12 cellular contexts compared by ENCODE assay signal in the genomic region with DNA sequence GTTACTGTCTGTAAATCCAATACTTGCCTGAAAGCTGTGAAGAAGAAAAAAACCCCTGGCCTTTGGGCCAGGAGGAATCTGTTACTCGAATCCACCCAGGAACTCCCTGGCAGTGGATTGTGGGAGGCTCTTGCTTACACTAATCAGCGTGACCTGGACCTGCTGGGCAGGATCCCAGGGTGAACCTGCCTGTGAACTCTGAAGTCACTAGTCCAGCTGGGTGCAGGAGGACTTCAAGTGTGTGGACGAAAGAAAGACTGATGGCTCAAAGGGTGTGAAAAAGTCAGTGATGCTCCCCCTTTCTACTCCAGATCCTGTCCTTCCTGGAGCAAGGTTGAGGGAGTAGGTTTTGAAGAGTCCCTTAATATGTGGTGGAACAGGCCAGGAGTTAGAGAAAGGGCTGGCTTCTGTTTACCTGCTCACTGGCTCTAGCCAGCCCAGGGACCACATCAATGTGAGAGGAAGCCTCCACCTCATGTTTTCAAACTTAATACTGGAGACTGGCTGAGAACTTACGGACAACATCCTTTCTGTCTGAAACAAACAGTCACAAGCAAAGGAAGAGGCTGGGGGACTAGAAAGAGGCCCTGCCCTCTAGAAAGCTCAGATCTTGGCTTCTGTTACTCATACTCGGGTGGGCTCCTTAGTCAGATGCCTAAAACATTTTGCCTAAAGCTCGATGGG. TPM values are rescaled to one million over a fixed set of nuclear protein-coding genes. Genes with fewer than 3 reads are reported as not detected.
DNase-seq lines count a peak whose midpoint lies in the region; ATAC-seq, FAIRE-seq and TF ChIP-seq lines count a peak whose summit lies in the region.
"Had no signal": no experiment of that assay in that cellular context is flagged by ENCODE, and none has a peak within 500 bp of the region (broad histone marks: within the 10 kb centered on the region; RNA-seq: fewer than 3 reads in every experiment).

No MANE protein-coding gene starts in this region.

- no peak overlapping the region for H3K4me3 Mint-ChIP-seq in activated naive CD8-positive, alpha-beta T cell treated with anti-CD3 and anti-CD28 coated beads, Interleukin-2, amount 50 U/mL, for 24 hours

- TF ChIP-seq EP300 in upper lobe of left lung (IDR thresholded peaks at IDR 0.05): no peak

- H3K36me3 ChIP-seq in mucosa of descending colon (ENCODE audit: low read depth) (peaks cover 6% of the 10 kb centered on the region), upper lobe of left lung (peaks cover 22 to 96% (median 82%) of the 10 kb centered on the region in 4 donors)

- H3K27ac ChIP-seq in upper lobe of left lung: peak overlapping the region; percentile 5 to 78 (median 69)
- H3K27ac ChIP-seq: tibial artery had no signal

- TF ChIP-seq CTCF in mucosa of descending colon (IDR thresholded peaks at IDR 0.05) (no peak), upper lobe of left lung (IDR thresholded peaks at IDR 0.05) (no peak)

- TF ChIP-seq POLR2A in upper lobe of left lung (IDR thresholded peaks at IDR 0.05) (no peak), GM12891 (IDR thresholded peaks at IDR 0.05; ENCODE audit: low read depth, low read length) (no peak)

- peaks cover 75% of the 10 kb centered on the region for H3K4me1 Mint-ChIP-seq in activated naive CD8-positive, alpha-beta T cell treated with anti-CD3 and anti-CD28 coated beads, Interleukin-2, amount 50 U/mL, for 24 hours

- H3K4me3 ChIP-seq in mucosa of descending colon (no peak overlapping the region), upper lobe of left lung (no peak overlapping the region)
- H3K4me3 ChIP-seq: tibial artery had no signal

- no peaks in the 10 kb centered on the region for H3K9me3 Mint-ChIP-seq in activated naive CD8-positive, alpha-beta T cell treated with anti-CD3 and anti-CD28 coated beads, Interleukin-2, amount 50 U/mL, for 24 hours

- peak; percentile 29 for DNase-seq in activated naive CD4-positive, alpha-beta T cell treated with Interleukin-2 at 50 U/mL for 16 hours
- DNase-seq in activated naive CD4-positive, alpha-beta T cell treated with anti-CD3 and anti-CD28 coated beads, Interleukin-2, amount 50 U/mL, for 16 hours: no peak
- no peak for DNase-seq in activated naive CD8-positive, alpha-beta T cell treated with anti-CD3 and anti-CD28 coated beads, Interleukin-2, amount 50 U/mL, for 24 hours
- DNase-seq in mucosa of descending colon (peak in 1 of 3 donors; percentile 11), upper lobe of left lung (no peak), NCI-H1092 treated with DMSO at 0.1 percent for 48 hours (lab: John Stamatoyannopoulos, UW) (no peak), GM12891 (ENCODE audit: insufficient read length, low spot score) (no peak), SKM-1 treated with dmso at 0.1 percent for 144 hours (lab: John Stamatoyannopoulos, UW; ENCODE audit: unreplicated experiment) (no peak)
- DNase-seq: GDM1, NCI-H1417, tibial artery had no signal

- ATAC-seq in activated naive CD8-positive, alpha-beta T cell treated with anti-CD3 and anti-CD28 coated beads, Interleukin-2, amount 50 U/mL, for 24 hours: peak; percentile 58
- ATAC-seq in mucosa of descending colon (peak; percentile 34), upper lobe of left lung (ENCODE audit: low FRiP score in 2 of 2) (no peak)
- ATAC-seq: HCT116 had no signal

- peak overlapping the region; percentile 91 for H3K27ac Mint-ChIP-seq in activated naive CD8-positive, alpha-beta T cell treated with anti-CD3 and anti-CD28 coated beads, Interleukin-2, amount 50 U/mL, for 24 hours

- WGBS in upper lobe of left lung, 2 donors: 68 to 70% methylated on average over 5 to 6 of the region's 6 CpGs

- H3K27me3 ChIP-seq in upper lobe of left lung: no peaks in the 10 kb centered on the region
- H3K27me3 ChIP-seq: tibial artery had no signal

- no peaks in the 10 kb centered on the region for H3K27me3 Mint-ChIP-seq in activated naive CD8-positive, alpha-beta T cell treated with anti-CD3 and anti-CD28 coated beads, Interleukin-2, amount 50 U/mL, for 24 hours

- no peak for FAIRE-seq in GM12891 (lab: Jason Lieb, UNC)

- H3K4me1 ChIP-seq in mucosa of descending colon (ENCODE audit: low read depth) (no peaks in the 10 kb centered on the region), upper lobe of left lung (peaks cover 0 to 18% (median 10%) of the 10 kb centered on the region in 4 donors)
- H3K4me1 ChIP-seq: tibial artery had no signal

- peaks cover 42% of the 10 kb centered on the region for H3K36me3 Mint-ChIP-seq in activated naive CD8-positive, alpha-beta T cell treated with anti-CD3 and anti-CD28 coated beads, Interleukin-2, amount 50 U/mL, for 24 hours (ENCODE audit: low read depth)

- intact Hi-C loops in mucosa of descending colon (cut with DNase I, micrococcal nuclease): no loop called here

- H3K9me3 ChIP-seq in mucosa of descending colon (no peaks in the 10 kb centered on the region), upper lobe of left lung (no peaks in the 10 kb centered on the region)
- H3K9me3 ChIP-seq: tibial artery had no signal

TF ChIP-seq in GM12891, 5 proteins besides CTCF, POLR2A, EP300 and RAD21:
- TF ChIP-seq SPI1 (IDR thresholded peaks at IDR 0.05; ENCODE audit: low read depth, low read length) (no peak), PAX5 (IDR thresholded peaks at IDR 0.05; ENCODE audit: insufficient read depth, low read length, severe bottlenecking) (no peak), POLR2AphosphoS5 (IDR thresholded peaks at IDR 0.05; ENCODE audit: low read depth, low read length) (no peak), TAF1 (IDR thresholded peaks at IDR 0.05; ENCODE audit: low read depth, low read length) (no peak), POU2F2 (IDR thresholded peaks at IDR 0.05; ENCODE audit: low read depth, low read length) (no peak)

RNA-seq across cellular contexts. Expression of a gene that starts 13.5 kb away (rescaled TPM):
- total RNA-seq in mucosa of descending colon: 10 to 100 TPM; 17.1 to 24.7 (median 22.8) TPM
- total RNA-seq in upper lobe of left lung: 10 to 100 TPM; 38.9 to 97.1 (median 65.8) TPM
- polyA plus RNA-seq in GM12891 (2012; ENCODE audit: low read depth, missing spikeins): 5.3 TPM

Comparison
In these comparisons a context has a peak if more than half of its experiments do, and no peak if none do; other contexts are left out.
1. ATAC-seq: peak in activated naive CD8-positive, alpha-beta T cell treated with anti-CD3 and anti-CD28 coated beads, Interleukin-2, amount 50 U/mL, for 24 hours (single experiment) and mucosa of descending colon (single experiment); none in upper lobe of left lung (0 of 2).